21 cellular contexts compared by ENCODE assay signal in the genomic region with DNA sequence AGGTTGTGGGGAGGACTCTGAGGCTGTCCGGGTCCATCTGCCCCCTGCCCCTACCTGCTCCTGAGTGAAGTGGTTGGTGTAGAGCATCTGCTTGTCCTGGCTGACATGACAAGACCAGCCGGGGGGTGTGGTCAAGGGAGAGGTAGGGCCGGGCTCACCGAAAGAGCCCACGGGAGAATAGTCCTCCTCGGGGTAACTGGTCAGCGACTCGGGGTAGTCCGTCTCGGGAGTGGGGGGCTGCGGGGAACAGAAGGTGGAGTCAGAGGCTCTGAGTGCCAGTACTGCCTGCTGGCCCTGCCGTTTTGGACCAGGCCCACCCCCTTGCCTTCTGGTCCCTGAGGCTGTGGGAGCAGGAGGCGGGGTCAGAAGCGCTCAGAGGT. TPM values are rescaled to one million over a fixed set of nuclear protein-coding genes. Genes with fewer than 3 reads are reported as not detected.
A peak's percentile ranks its signal among the peaks of the same experiment; 100 is the strongest.
DNase-seq lines count a peak whose midpoint lies in the region; ATAC-seq, FAIRE-seq and TF ChIP-seq lines count a peak whose summit lies in the region.
"Had no signal": no experiment of that assay in that cellular context is flagged by ENCODE, and none has a peak within 500 bp of the region (broad histone marks: within the 10 kb centered on the region; RNA-seq: fewer than 3 reads in every experiment).

No MANE protein-coding gene starts in this region.

- H3K79me2 ChIP-seq in astrocyte (ENCODE audit: insufficient read depth, low read length) = no peaks in the 10 kb centered on the region

- H3K36me3 ChIP-seq in astrocyte (ENCODE audit: insufficient read depth, low read length) (no peaks in the 10 kb centered on the region), transverse colon (peaks cover 0 to 33% (median 3%) of the 10 kb centered on the region in 4 donors)
- H3K36me3 ChIP-seq: sigmoid colon had no signal

- H2AFZ ChIP-seq in astrocyte (ENCODE audit: low read depth, low read length) = no peak overlapping the region
- H2AFZ ChIP-seq: parathyroid adenoma had no signal

- intact Hi-C loops in transverse colon (cut with DNase I; ENCODE audit: low total_unique reads) = no loop called here

- no peak for FAIRE-seq in astrocyte (lab: Jason Lieb, UNC)

- no peak for TF ChIP-seq CTCF in astrocyte (IDR thresholded peaks at IDR 0.05; ENCODE audit: insufficient read depth, low read depth, low read length)
- TF ChIP-seq CTCF in mesothelial cell of epicardium (IDR thresholded peaks at IDR 0.05; ENCODE audit: unreplicated experiment) = no peak
- TF ChIP-seq CTCF in transverse colon (IDR thresholded peaks at IDR 0.05) = no peak

- DNase-seq in T-helper 1 cell = no peak
- DNase-seq in astrocyte (ENCODE audit: low read depth) = no peak
- DNase-seq in mesothelial cell of epicardium (ENCODE audit: low spot score in 2 of 2, unreplicated experiment in 2 of 2) = no peak
- DNase-seq in transverse colon = no peak
- DNase-seq in NCI-H524 (lab: John Stamatoyannopoulos, UW) = no peak
- DNase-seq in kidney glomerular epithelial cell (lab: John Stamatoyannopoulos, UW) = no peak
- DNase-seq: activated CD4-positive, alpha-beta T cell treated with anti-CD3 and anti-CD28 coated beads for 4 hours; activated effector memory CD4-positive, alpha-beta T cell treated with Interleukin-2 at 50 U/mL for 16 hours; COR-L47; foreskin melanocyte; hippocampal formation; NCI-H1417; NCI-H2107; NCI-H510A treated with DMSO at 0.1 percent for 48 hours; sigmoid colon; stimulated activated naive CD4-positive, alpha-beta T cell treated with Interleukin-2 at 50 U/mL for 16 hours had no signal

- 71% methylated on average over 14 of the region's 14 CpGs; no CpG with 5 or more reads in 1 of the 2 donors for WGBS in transverse colon (ENCODE audit: low coverage in 1 of 2), 2 donors

- H3K36me3 Mint-ChIP-seq in T-helper 1 cell treated with Interleukin-12 subunit alpha and Interleukin-12 subunit beta and Interleukin-4 antibody, amounts not matched to agents 30 μg/mL and 1 μg/mL, for 36 hours (ENCODE audit: low read depth) = peaks cover 39% of the 10 kb centered on the region
- peaks cover 8% of the 10 kb centered on the region for H3K36me3 Mint-ChIP-seq in astrocyte (ENCODE audit: low read depth, unreplicated experiment)
- no peaks in the 10 kb centered on the region for H3K36me3 Mint-ChIP-seq in mesothelial cell of epicardium

- H3K27me3 Mint-ChIP-seq in T-helper 1 cell treated with Interleukin-12 subunit alpha and Interleukin-12 subunit beta and Interleukin-4 antibody, amounts not matched to agents 30 μg/mL and 1 μg/mL, for 36 hours (ENCODE audit: low read depth) = no peaks in the 10 kb centered on the region
- H3K27me3 Mint-ChIP-seq in astrocyte (ENCODE audit: low read depth, unreplicated experiment) = peaks cover 3% of the 10 kb centered on the region
- H3K27me3 Mint-ChIP-seq in mesothelial cell of epicardium (ENCODE audit: low read depth) = no peaks in the 10 kb centered on the region

- no peak for ATAC-seq in HG03097 (IDR thresholded peaks at IDR 0.05; ENCODE audit: low FRiP score, unreplicated experiment)

- H3K27ac ChIP-seq in astrocyte (ENCODE audit: low read depth, low read length) (no peak overlapping the region), transverse colon (peak overlapping the region; percentile 56 to 89 (median 88))
- H3K27ac ChIP-seq: 22Rv1, parathyroid adenoma, sigmoid colon had no signal

- no peaks in the 10 kb centered on the region for H3K9me3 Mint-ChIP-seq in T-helper 1 cell treated with Interleukin-12 subunit alpha and Interleukin-12 subunit beta and Interleukin-4 antibody, amounts not matched to agents 30 μg/mL and 1 μg/mL, for 36 hours
- no peaks in the 10 kb centered on the region for H3K9me3 Mint-ChIP-seq in astrocyte (ENCODE audit: unreplicated experiment)
- H3K9me3 Mint-ChIP-seq in mesothelial cell of epicardium = no peaks in the 10 kb centered on the region

- peak overlapping the region; percentile 26 for H3K27ac Mint-ChIP-seq in T-helper 1 cell treated with Interleukin-12 subunit alpha and Interleukin-12 subunit beta and Interleukin-4 antibody, amounts not matched to agents 30 μg/mL and 1 μg/mL, for 36 hours
- H3K27ac Mint-ChIP-seq in astrocyte (ENCODE audit: unreplicated experiment) (no peak overlapping the region), mesothelial cell of epicardium (no peak overlapping the region)

- H3K4me1 ChIP-seq in astrocyte (ENCODE audit: insufficient read depth, low read length) = no peaks in the 10 kb centered on the region
- peaks cover 28 to 52% (median 46%) of the 10 kb centered on the region in 4 donors for H3K4me1 ChIP-seq in transverse colon
- H3K4me1 ChIP-seq: parathyroid adenoma had no signal

- TF ChIP-seq EP300 in transverse colon (IDR thresholded peaks at IDR 0.05; ENCODE audit: low read depth) = no peak

- H3K27me3 ChIP-seq in astrocyte (ENCODE audit: insufficient read depth, low read length) (no peaks in the 10 kb centered on the region), transverse colon (no peaks in the 10 kb centered on the region)

- H4K20me1 ChIP-seq in astrocyte (ENCODE audit: insufficient read depth, low read length) = no peaks in the 10 kb centered on the region

- H3K9me3 ChIP-seq in astrocyte (ENCODE audit: insufficient read depth, low read depth, low read length) (no peaks in the 10 kb centered on the region), transverse colon (no peaks in the 10 kb centered on the region)
- H3K9me3 ChIP-seq: sigmoid colon, tibial nerve had no signal

- H3K4me3 ChIP-seq in astrocyte (ENCODE audit: insufficient read depth, low read depth, low read length) = no peak overlapping the region
- no peak overlapping the region for H3K4me3 ChIP-seq in transverse colon

- in situ Hi-C loops in transverse colon (cut with MboI; ENCODE audit: low pct_ligation_motif_present in 1 of 4, low pct_unique_long_range_greater_than_20kb in 1 of 4, low sequenced_read_pairs in 3 of 4) = no loop called here

- no peak overlapping the region for H3K4me3 Mint-ChIP-seq in T-helper 1 cell treated with Interleukin-12 subunit alpha and Interleukin-12 subunit beta and Interleukin-4 antibody, amounts not matched to agents 30 μg/mL and 1 μg/mL, for 36 hours
- H3K4me3 Mint-ChIP-seq in astrocyte (ENCODE audit: unreplicated experiment) (no peak overlapping the region), mesothelial cell of epicardium (peak overlapping the region; percentile 30)

- H3K4me2 ChIP-seq in astrocyte (ENCODE audit: low read length) = peak overlapping the region; percentile 84

- H3K9ac ChIP-seq in astrocyte (ENCODE audit: low read length) = no peak overlapping the region
- H3K9ac ChIP-seq: parathyroid adenoma had no signal

- no peak for TF ChIP-seq POLR2A in transverse colon (IDR thresholded peaks at IDR 0.05)

- peaks cover 23% of the 10 kb centered on the region for H3K4me1 Mint-ChIP-seq in T-helper 1 cell treated with Interleukin-12 subunit alpha and Interleukin-12 subunit beta and Interleukin-4 antibody, amounts not matched to agents 30 μg/mL and 1 μg/mL, for 36 hours (ENCODE audit: low read depth)
- H3K4me1 Mint-ChIP-seq in astrocyte (ENCODE audit: low read depth, unreplicated experiment) (peaks cover 9% of the 10 kb centered on the region), mesothelial cell of epicardium (peaks cover 19% of the 10 kb centered on the region)

RNA-seq across cellular contexts. Expression of a gene that starts 27.8 kb away (rescaled TPM):
- total RNA-seq in astrocyte (4.4 and 10.0 TPM in 2 replicates), mesothelial cell of epicardium (14.5 to 16.8 TPM (median 14.8 TPM) in 3 replicates), transverse colon (100 to 1,000 TPM; 194 to 489 (median 294) TPM)

Comparison
In these comparisons a context has a peak if more than half of its experiments do, and no peak if none do; other contexts are left out.
1. RNA of a gene that starts 27.8 kb away (total RNA-seq): 194 to 489 TPM in transverse colon; 14.5 to 16.8 TPM in mesothelial cell of epicardium and 4.4 to 10.0 TPM in astrocyte; every median in the first group is over 10 times any median in the second.